Comparison of ENCODE assay signal across 15 cellular contexts in the genomic region with DNA sequence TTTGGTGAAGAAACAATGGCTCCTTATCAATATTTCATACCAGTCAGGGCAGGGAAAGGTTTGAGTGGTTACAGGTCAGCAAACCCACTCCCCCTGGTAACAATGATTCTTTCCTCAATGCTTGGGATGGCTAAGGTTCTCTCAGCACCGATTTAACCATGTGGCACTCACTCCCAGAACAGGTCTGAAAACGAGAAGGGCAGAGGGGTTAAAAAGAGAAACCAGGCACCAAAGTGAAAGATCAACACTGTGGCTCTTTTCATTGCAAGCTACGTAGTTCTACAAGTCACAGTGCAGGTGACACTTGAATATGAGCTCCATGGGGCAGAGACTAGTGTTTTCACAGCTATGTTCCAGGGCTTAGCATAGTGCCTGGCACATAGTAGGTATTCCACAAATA.
DNase-seq lines count a peak whose midpoint lies in the region; ATAC-seq and TF ChIP-seq lines count a peak whose summit lies in the region.
"Had no signal": no experiment of that assay in that cellular context is flagged by ENCODE, and none has a peak within 500 bp of the region (broad histone marks: within the 10 kb centered on the region; RNA-seq: fewer than 3 reads in every experiment).

No MANE protein-coding gene starts in this region.

- H3K9ac ChIP-seq in HCT116 (ENCODE audit: low read length), result no peak overlapping the region

- H3K4me3 ChIP-seq in HCT116 (replicated peaks in 1 of 2; ENCODE audit: low read depth in 1 of 2, low read length in 2 of 2), result no peak overlapping the region
- H3K4me3 ChIP-seq: HAP-1 had no signal

- CTCF ChIA-PET in HCT116 (lab: Charles Lee), result interaction anchor here (1.2 to 1.9 kb wide), 2 partner anchors 61 to 90 kb away, joined by 3 to 21 read pairs; no protein-coding TSS in a partner anchor
- CTCF ChIA-PET in WTC11 (lab: Charles Lee), result interaction anchor here (1.0 to 3.4 kb wide), 3 partner anchors 23 to 182 kb away, joined by 4 to 14 read pairs (median 4); no protein-coding TSS in a partner anchor

- TF ChIP-seq CTCF in HCT116 (IDR thresholded peaks at IDR 0.05 in 2 of 3, conservative IDR thresholded peaks at IDR 0.05 in 1 of 3; ENCODE audit: borderline replicate concordance in 1 of 3, insufficient read depth in 1 of 3, low read depth in 2 of 3, low read length in 2 of 3), result no peak
- no peak for TF ChIP-seq CTCF in WTC11 (IDR thresholded peaks at IDR 0.05)
- no peak for TF ChIP-seq CTCF in progenitor cell of endocrine pancreas (IDR thresholded peaks at IDR 0.05; ENCODE audit: unreplicated experiment)
- TF ChIP-seq CTCF in CD14-positive monocyte (IDR thresholded peaks at IDR 0.05), result no peak

- POLR2A ChIA-PET in HCT116 (lab: Charles Lee), result no interaction called here
- POLR2A ChIA-PET in WTC11 (lab: Charles Lee), result no interaction called here

- peak overlapping the region; percentile 40 for H3K4me2 ChIP-seq in HCT116 (ENCODE audit: low read length)

- H3K27ac Mint-ChIP-seq in WTC11 (0 out of 2 replicates have a peak overlapping the region, but pooled peaks have one; percentile 10), progenitor cell of endocrine pancreas (peak overlapping the region; percentile 91), CD14-positive monocyte (no peak overlapping the region)
- H3K27ac Mint-ChIP-seq: activated CD4-positive, alpha-beta T cell treated with anti-CD3 and anti-CD28 coated beads, Interleukin-2, amount 10 ng/mL, durations not matched to agents 7 days and 5 days; activated naive CD8-positive, alpha-beta T cell treated with anti-CD3 and anti-CD28 coated beads, Interleukin-2, amount 10 ng/mL, durations not matched to agents 7 days and 5 days; activated T-cell treated with anti-CD3 and anti-CD28 coated beads, Interleukin-2, amount 50 U/mL, for 72 hours had no signal

- no peaks in the 10 kb centered on the region for H4K20me1 ChIP-seq in HCT116 (ENCODE audit: insufficient read depth)

- RAD21 ChIA-PET in HCT116 (lab: Charles Lee; ENCODE audit: low non-redundant PET in 1 of 2, low total read pairs in 2 of 2, uncharacterized antibody in 2 of 2, unreplicated experiment in 2 of 2), result no interaction called here

- BruUV-seq in HCT116 (replicated peaks; lab: Mats Ljungman, UMichigan), result no TSS peak

- H3K4me1 ChIP-seq in HCT116 (ENCODE audit: control insufficient read depth in 1 of 2, insufficient read depth in 2 of 2, low read length in 2 of 2), result peaks cover 5 to 20% of the 10 kb centered on the region in 2 experiments; a peak in 3 of 4 replicates
- H3K4me1 ChIP-seq: HAP-1 had no signal

- no peaks in the 10 kb centered on the region for H3K9me2 ChIP-seq in HCT116 (ENCODE audit: insufficient read depth)

- no peaks in the 10 kb centered on the region for H3K79me2 ChIP-seq in HCT116 (ENCODE audit: insufficient read depth, low read length)

- no peak for DNase-seq in HCT116 (ENCODE audit: low read depth, low spot score)
- DNase-seq in WTC11 (ENCODE audit: low spot score), result no peak
- no peak for DNase-seq in progenitor cell of endocrine pancreas (ENCODE audit: low spot score, unreplicated experiment)
- DNase-seq in C1 segment of cervical spinal cord (lab: John Stamatoyannopoulos, UW), result no peak
- no peak for DNase-seq in DMS53 (lab: John Stamatoyannopoulos, UW)
- no peak for DNase-seq in CD14-positive monocyte (ENCODE audit: low spot score)
- DNase-seq: activated CD4-positive, alpha-beta T cell treated with anti-CD3 and anti-CD28 coated beads, Interleukin-2, amount 10 ng/mL, durations not matched to agents 7 days and 5 days; activated naive CD8-positive, alpha-beta T cell treated with anti-CD3 and anti-CD28 coated beads, Interleukin-2, amount 10 ng/mL, durations not matched to agents 7 days and 5 days; activated T-cell treated with anti-CD3 and anti-CD28 coated beads, Interleukin-2, amount 50 U/mL, for 72 hours; AML-193; GF-D8; NCI-H774 had no signal

- peaks cover 2% of the 10 kb centered on the region for H3K9me3 Mint-ChIP-seq in WTC11
- no peaks in the 10 kb centered on the region for H3K9me3 Mint-ChIP-seq in progenitor cell of endocrine pancreas (ENCODE audit: low read depth)
- no peaks in the 10 kb centered on the region for H3K9me3 Mint-ChIP-seq in CD14-positive monocyte
- H3K9me3 Mint-ChIP-seq: activated CD4-positive, alpha-beta T cell treated with anti-CD3 and anti-CD28 coated beads, Interleukin-2, amount 10 ng/mL, durations not matched to agents 7 days and 5 days; activated naive CD8-positive, alpha-beta T cell treated with anti-CD3 and anti-CD28 coated beads, Interleukin-2, amount 10 ng/mL, durations not matched to agents 7 days and 5 days; activated T-cell treated with anti-CD3 and anti-CD28 coated beads, Interleukin-2, amount 50 U/mL, for 72 hours had no signal

- intact Hi-C loops in HCT116 (cut with micrococcal nuclease) (no loop called here), CD14-positive monocyte (cut with micrococcal nuclease) (loop anchor here in 1 of 2 donors (5.0 kb wide), 1 partner anchor 94 kb away; no protein-coding TSS in a partner anchor)

- H3K27me3 Mint-ChIP-seq in WTC11 (ENCODE audit: low read depth), result no peaks in the 10 kb centered on the region
- no peaks in the 10 kb centered on the region for H3K27me3 Mint-ChIP-seq in progenitor cell of endocrine pancreas
- peaks cover 0 to 1% (median 0%) of the 10 kb centered on the region in 3 donors for H3K27me3 Mint-ChIP-seq in CD14-positive monocyte (ENCODE audit: low read depth in 3 of 3)
- H3K27me3 Mint-ChIP-seq: activated CD4-positive, alpha-beta T cell treated with anti-CD3 and anti-CD28 coated beads, Interleukin-2, amount 10 ng/mL, durations not matched to agents 7 days and 5 days had no signal

- TF ChIP-seq RAD21 in HCT116 (IDR thresholded peaks at IDR 0.05; ENCODE audit: low read depth), result no peak

- no peak overlapping the region for H3K27ac ChIP-seq in HCT116 (ENCODE audit: low read depth, low read length)

- no peak for TF ChIP-seq POLR2A in HCT116 (IDR thresholded peaks at IDR 0.05; ENCODE audit: borderline replicate concordance, extremely low read depth, insufficient read depth, insufficient read length)

- peaks cover 33% of the 10 kb centered on the region for H3K4me1 Mint-ChIP-seq in WTC11
- peaks cover 53% of the 10 kb centered on the region for H3K4me1 Mint-ChIP-seq in progenitor cell of endocrine pancreas (ENCODE audit: low read depth)
- H3K4me1 Mint-ChIP-seq in CD14-positive monocyte, result peaks cover 2% of the 10 kb centered on the region
- H3K4me1 Mint-ChIP-seq: activated CD4-positive, alpha-beta T cell treated with anti-CD3 and anti-CD28 coated beads, Interleukin-2, amount 10 ng/mL, durations not matched to agents 7 days and 5 days; activated naive CD8-positive, alpha-beta T cell treated with anti-CD3 and anti-CD28 coated beads, Interleukin-2, amount 10 ng/mL, durations not matched to agents 7 days and 5 days had no signal

- H3K36me3 ChIP-seq in HCT116 (ENCODE audit: control insufficient read depth in 1 of 2, insufficient read depth in 2 of 2, low read length in 2 of 2), result no peaks in the 10 kb centered on the region
- H3K36me3 ChIP-seq: HAP-1 had no signal

- ATAC-seq in GM18868 (IDR thresholded peaks at IDR 0.05; ENCODE audit: unreplicated experiment) (peak; percentile 51), HCT116 (no peak), WTC11 (no peak), HG02678 (IDR thresholded peaks at IDR 0.05; ENCODE audit: unreplicated experiment) (no peak)

- H3K9me3 ChIP-seq in HCT116 (ENCODE audit: control insufficient read depth in 1 of 2, insufficient read depth in 1 of 2, low read depth in 1 of 2, low read length in 2 of 2), result no peaks in the 10 kb centered on the region
- H3K9me3 ChIP-seq: HAP-1 had no signal

- H3K36me3 Mint-ChIP-seq in WTC11, result peaks cover 1% of the 10 kb centered on the region; the same call in 1 of the 2 replicates
- H3K36me3 Mint-ChIP-seq in progenitor cell of endocrine pancreas (ENCODE audit: insufficient read depth), result no peaks in the 10 kb centered on the region
- no peaks in the 10 kb centered on the region for H3K36me3 Mint-ChIP-seq in CD14-positive monocyte
- H3K36me3 Mint-ChIP-seq: activated naive CD8-positive, alpha-beta T cell treated with anti-CD3 and anti-CD28 coated beads, Interleukin-2, amount 10 ng/mL, durations not matched to agents 7 days and 5 days had no signal

- no peaks in the 10 kb centered on the region for H3K27me3 ChIP-seq in HCT116 (ENCODE audit: insufficient read depth, low read length)

- no peak overlapping the region for H2AFZ ChIP-seq in HCT116 (ENCODE audit: low read depth, low read length, poor library complexity, severe bottlenecking)

- H3K4me3 Mint-ChIP-seq in WTC11 (no peak overlapping the region), progenitor cell of endocrine pancreas (ENCODE audit: low read depth) (no peak overlapping the region), CD14-positive monocyte (no peak overlapping the region)
- H3K4me3 Mint-ChIP-seq: activated CD4-positive, alpha-beta T cell treated with anti-CD3 and anti-CD28 coated beads, Interleukin-2, amount 10 ng/mL, durations not matched to agents 7 days and 5 days; activated naive CD8-positive, alpha-beta T cell treated with anti-CD3 and anti-CD28 coated beads, Interleukin-2, amount 10 ng/mL, durations not matched to agents 7 days and 5 days; activated T-cell treated with anti-CD3 and anti-CD28 coated beads, Interleukin-2, amount 50 U/mL, for 72 hours had no signal

TF ChIP-seq in HCT116, 20 proteins besides CTCF, POLR2A, EP300 and RAD21 (continues in another document):
- no peak for TF ChIP-seq ELF1 (IDR thresholded peaks at IDR 0.05; ENCODE audit: borderline replicate concordance, low read depth)
- TF ChIP-seq ATF3 (IDR thresholded peaks at IDR 0.05), result no peak
- TF ChIP-seq, protein P1, sequence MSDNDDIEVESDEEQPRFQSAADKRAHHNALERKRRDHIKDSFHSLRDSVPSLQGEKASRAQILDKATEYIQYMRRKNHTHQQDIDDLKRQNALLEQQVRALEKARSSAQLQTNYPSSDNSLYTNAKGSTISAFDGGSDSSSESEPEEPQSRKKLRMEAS (IDR thresholded peaks at IDR 0.05), result no peak
- no peak for TF ChIP-seq SRF (IDR thresholded peaks at IDR 0.05; ENCODE audit: low read depth)

TF ChIP-seq in WTC11, 78 proteins besides CTCF, POLR2A, EP300 and RAD21 (continues in another document):
- TF ChIP-seq TCF7 (CRISPR knock-in tag; IDR thresholded peaks at IDR 0.05; ENCODE audit: low read depth) (no peak), CBFB (CRISPR knock-in tag; IDR thresholded peaks at IDR 0.05; ENCODE audit: low read depth) (no peak), NR2C2 (CRISPR knock-in tag; IDR thresholded peaks at IDR 0.05) (no peak), ZNF671 (CRISPR knock-in tag; IDR thresholded peaks at IDR 0.05) (no peak)

Comparison
In these comparisons a context has a peak if more than half of its experiments do, and no peak if none do; other contexts are left out.
1. H3K27ac Mint-ChIP-seq: peak in WTC11 (single experiment) and progenitor cell of endocrine pancreas (single experiment); none in CD14-positive monocyte (0 of 7).